In the genomic region with DNA sequence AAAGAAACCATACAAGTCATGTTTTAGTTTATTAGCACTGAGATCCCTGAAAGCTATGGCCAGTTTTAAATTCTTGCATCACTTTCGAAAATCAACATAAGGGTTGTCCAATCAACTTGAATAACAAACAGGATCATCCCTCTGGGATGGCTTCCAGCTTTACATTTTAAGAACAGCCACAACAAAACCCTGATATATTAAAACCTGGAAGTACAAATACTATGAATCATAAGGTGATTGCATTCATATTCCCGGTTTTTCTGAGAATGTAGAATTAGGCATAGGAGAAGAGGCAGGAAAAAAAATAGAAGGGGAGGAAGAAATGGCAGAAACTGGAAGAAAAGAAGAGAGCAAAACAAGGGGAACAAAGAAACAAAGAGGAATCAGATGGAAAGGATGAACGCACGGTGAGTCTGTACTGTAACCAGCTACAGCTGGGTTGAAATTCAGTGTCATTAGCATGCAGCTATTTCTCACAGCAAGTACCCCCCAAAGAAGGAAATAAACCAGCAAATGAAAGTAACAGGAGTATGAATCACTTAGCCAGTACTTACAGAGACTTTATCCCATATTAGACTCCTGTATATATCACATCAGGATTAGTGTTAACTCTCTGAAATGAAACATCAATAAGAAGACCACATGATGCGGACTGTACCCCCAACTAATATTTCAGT, we compare ENCODE assay signal across 2 cellular contexts.
TF ChIP-seq lines count a peak whose summit lies in the region.

No MANE protein-coding gene starts in this region.

TF ChIP-seq in IMR-90, 13 proteins besides CTCF, POLR2A, EP300 and RAD21:
- no peak for TF ChIP-seq MXI1 (IDR thresholded peaks at IDR 0.05; ENCODE audit: borderline replicate concordance, low read depth, low read length)
- TF ChIP-seq CEBPB (IDR thresholded peaks at IDR 0.05; ENCODE audit: low read depth, low read length) = peak; percentile 83

TF ChIP-seq in GM12878, 131 proteins besides CTCF, POLR2A, EP300 and RAD21:
- TF ChIP-seq ZNF24 (IDR thresholded peaks at IDR 0.05) (no peak), HDGF (IDR thresholded peaks at IDR 0.05) (no peak)
